Comparison of ENCODE assay signal across 2 cellular contexts in genomic region chr5:27144456-27144855, GRCh38.
TF ChIP-seq lines count a peak whose summit lies in the region.

No MANE protein-coding gene starts in this region.

TF ChIP-seq in SK-N-SH, 30 proteins besides CTCF, POLR2A, EP300 and RAD21 (continued from another document):
- no peak for TF ChIP-seq REST (IDR thresholded peaks at IDR 0.05; ENCODE audit: low read depth, low read length)
- no peak for TF ChIP-seq JUND (IDR thresholded peaks at IDR 0.05)

TF ChIP-seq in SK-N-SH treated with all-trans-retinoic acid at 6 μM for 48 hours, 23 proteins besides CTCF, POLR2A, EP300 and RAD21 (continued from another document):
- no peak for TF ChIP-seq PATZ1 (CRISPR knock-in tag; IDR thresholded peaks at IDR 0.05; ENCODE audit: borderline replicate concordance)
